ENCODE assay signal across 8 cellular contexts in the genomic region with DNA sequence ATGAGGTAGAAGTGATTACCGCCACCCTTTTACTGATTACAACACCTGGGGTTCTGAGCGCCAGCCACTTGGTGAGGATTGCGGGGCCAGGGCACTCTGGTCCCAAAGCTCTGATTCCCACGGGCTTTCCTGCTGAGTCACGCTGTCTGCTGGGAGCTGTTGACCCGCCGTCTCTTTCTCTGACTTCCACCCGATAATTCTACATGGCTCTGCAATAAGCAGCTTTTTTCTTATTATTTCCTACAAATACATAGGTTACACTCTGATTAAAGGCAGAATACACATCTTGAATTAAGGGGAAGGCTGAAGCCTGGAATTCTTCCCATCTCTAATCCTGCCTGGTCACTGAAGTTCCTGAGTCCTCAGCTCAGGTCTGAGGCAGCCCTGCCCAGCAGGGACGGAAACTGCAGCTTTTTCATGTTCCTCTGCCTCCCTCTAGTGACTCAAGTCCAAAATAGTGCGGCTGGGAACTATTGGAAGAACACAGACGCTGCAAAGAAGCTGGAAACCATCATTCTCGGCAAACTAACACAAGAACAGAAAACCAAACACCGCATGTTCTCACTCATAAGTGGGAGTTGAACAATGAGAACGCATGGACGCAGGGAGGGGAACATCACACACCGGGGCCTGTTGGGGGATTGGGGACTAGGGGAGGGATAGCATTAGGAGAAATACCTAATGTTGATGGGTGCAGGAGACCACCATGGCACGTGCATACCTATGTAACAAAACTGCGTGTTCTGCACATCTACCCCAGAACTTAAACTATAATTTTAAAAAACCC.
DNase-seq lines count a peak whose midpoint lies in the region; ATAC-seq, FAIRE-seq and TF ChIP-seq lines count a peak whose summit lies in the region.

No MANE protein-coding gene starts in this region.

- H3K9me3 ChIP-seq in WERI-Rb-1 (ENCODE audit: severe bottlenecking), result no peaks in the 10 kb centered on the region

- no peak overlapping the region for H3K27ac ChIP-seq in WERI-Rb-1
- peak overlapping the region; percentile 15 to 44 for H3K27ac ChIP-seq in coronary artery

- FAIRE-seq in GM12892 (lab: Jason Lieb, UNC), result peak; percentile 60

- peak; percentile 87 for ATAC-seq in HG03064 (IDR thresholded peaks at IDR 0.05; ENCODE audit: low read depth, unreplicated experiment)

- DNase-seq in 8988T (peak; percentile 78), GM12892 (ENCODE audit: insufficient read length) (peak; percentile 39), NCI-H2171 treated with DMSO at 0.1 percent for 48 hours (lab: John Stamatoyannopoulos, UW) (peak; percentile 65), WERI-Rb-1 (peak; percentile 42), coronary artery (ENCODE audit: low spot score) (peak; percentile 82), kidney tubule cell (ENCODE audit: low spot score) (peak; percentile 93)
- peak; percentile 56 for DNase-seq in stimulated activated CD4-positive, alpha-beta T cell treated with anti-CD3 and anti-CD28 coated beads, Interleukin-15, amount 100 ng/mL, for 24 hours

- peak; percentile 49 for TF ChIP-seq CTCF in WERI-Rb-1 (IDR thresholded peaks at IDR 0.05; ENCODE audit: low read depth, low read length)
- TF ChIP-seq CTCF in coronary artery (IDR thresholded peaks at IDR 0.05), result peak; percentile 51

- no peak overlapping the region for H3K4me3 ChIP-seq in WERI-Rb-1 (ENCODE audit: low read depth, low read length)
- peak overlapping the region; percentile 54 for H3K4me3 ChIP-seq in coronary artery

- H3K27me3 ChIP-seq in WERI-Rb-1 (ENCODE audit: insufficient read depth, low read depth, severe bottlenecking), result peaks cover 20% of the 10 kb centered on the region

- H3K36me3 ChIP-seq in WERI-Rb-1, result no peaks in the 10 kb centered on the region

- no peak for TF ChIP-seq POLR2A in GM12892 (IDR thresholded peaks at IDR 0.05; ENCODE audit: low read depth, low read length)

Comparison
In these comparisons a context has a peak if more than half of its experiments do, and no peak if none do; other contexts are left out.
1. DNase-seq: peak in every context shown above with its lines; median percentile 93 in kidney tubule cell; 82 in coronary artery; 78 in 8988T; 65 in NCI-H2171 treated with DMSO at 0.1 percent for 48 hours; 56 in stimulated activated CD4-positive, alpha-beta T cell treated with anti-CD3 and anti-CD28 coated beads, Interleukin-15, amount 100 ng/mL, for 24 hours; 42 in WERI-Rb-1; 39 in GM12892.